33 cellular contexts compared by ENCODE assay signal in the genomic region with DNA sequence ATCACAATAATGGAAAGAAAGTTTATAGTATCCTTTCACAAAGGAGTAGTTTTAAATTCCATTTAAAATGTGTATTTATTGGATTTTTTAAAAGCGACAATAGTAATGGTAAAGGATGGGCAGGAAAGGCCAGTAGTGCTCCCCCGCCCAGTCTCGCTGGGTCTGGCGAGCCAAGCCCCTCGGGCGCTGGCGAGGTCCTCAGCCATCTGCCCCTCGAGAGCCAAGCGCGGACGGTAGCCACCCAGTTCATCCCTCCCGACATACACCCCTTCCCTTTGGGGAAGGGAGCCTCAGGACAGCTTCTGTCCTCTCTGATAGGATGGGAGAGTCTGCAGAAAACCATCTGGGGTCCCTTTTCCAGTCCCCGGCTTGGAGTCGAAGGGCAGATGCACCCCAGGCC.
"Had no signal": no experiment of that assay in that cellular context is flagged by ENCODE, and none has a peak within 500 bp of the region (broad histone marks: within the 10 kb centered on the region; RNA-seq: fewer than 3 reads in every experiment).

No MANE protein-coding gene starts in this region.

- ATAC-seq: activated CD4-positive, CD25-positive, alpha-beta regulatory T cell treated with anti-CD3 and anti-CD28 coated beads, Interleukin-2, amount 50 U/mL, for 24 hours; activated CD8-positive, alpha-beta T cell treated with anti-CD3 and anti-CD28 coated beads for 36 hours; activated naive CD4-positive, alpha-beta T cell treated with anti-CD3 and anti-CD28 coated beads, Interleukin-2, amount 50 U/mL, for 72 hours; gastroesophageal sphincter; T-cell had no signal

- H3K9me3 Mint-ChIP-seq: activated B cell treated with CpG ODN at 0.5 μM for 24 hours; activated CD8-positive, alpha-beta T cell treated with anti-CD3 and anti-CD28 coated beads for 36 hours; activated naive CD4-positive, alpha-beta T cell treated with anti-CD3 and anti-CD28 coated beads, Interleukin-2, amount 10 ng/mL, durations not matched to agents 7 days and 5 days; activated naive CD4-positive, alpha-beta T cell treated with anti-CD3 and anti-CD28 coated beads, Interleukin-2, amount 50 U/mL, for 72 hours; activated naive CD8-positive, alpha-beta T cell treated with anti-CD3 and anti-CD28 coated beads, Interleukin-2, amount 10 ng/mL, durations not matched to agents 7 days and 5 days; activated T-helper 1 cell treated with anti-CD3 and anti-CD28 coated beads, Interleukin-12 subunit alpha, Interleukin-12 subunit beta, Interleukin-2, Interleukin-4 antibody, amounts not matched to agents 30 ng/mL and 10 ng/mL and 1 ng/mL, durations not matched to agents 14 hours and 24 hours and 36 hours; activated T-helper 2 cell treated with anti-CD3 and anti-CD28 coated beads, Interferon-gamma antibody, Interleukin-2, Interleukin-4, amounts not matched to agents 10 μg/mL and 5 μg/mL and 100 μg/mL, durations not matched to agents 14 hours and 24 hours and 36 hours; brain; central memory CD8-positive, alpha-beta T cell; dendritic cell treated with granulocyte-macrophage colony-stimulating factor and Interleukin-4, amounts not matched to agents 40 ng/mL and 50 ng/mL, for 4 days; T-cell; T-helper 1 cell treated with Interleukin-12 subunit alpha and Interleukin-12 subunit beta and Interleukin-4 antibody, amounts not matched to agents 30 μg/mL and 1 μg/mL, for 36 hours; T-helper 2 cell treated with Interferon-gamma antibody and Interleukin-4, amounts not matched to agents 5 μg/mL and 100 μg/mL, for 36 hours had no signal

- H3K27me3 Mint-ChIP-seq: activated B cell treated with CpG ODN at 0.5 μM for 24 hours; activated CD8-positive, alpha-beta T cell treated with anti-CD3 and anti-CD28 coated beads for 36 hours; activated naive CD4-positive, alpha-beta T cell treated with anti-CD3 and anti-CD28 coated beads, Interleukin-2, amount 10 ng/mL, durations not matched to agents 7 days and 5 days; activated naive CD8-positive, alpha-beta T cell treated with anti-CD3 and anti-CD28 coated beads, Interleukin-2, amount 10 ng/mL, durations not matched to agents 7 days and 5 days; brain; central memory CD8-positive, alpha-beta T cell; dendritic cell treated with granulocyte-macrophage colony-stimulating factor and Interleukin-4, amounts not matched to agents 40 ng/mL and 50 ng/mL, for 4 days; T-cell had no signal

- H3K4me1 Mint-ChIP-seq: activated B cell treated with CpG ODN at 0.5 μM for 24 hours; activated naive CD4-positive, alpha-beta T cell treated with anti-CD3 and anti-CD28 coated beads, Interleukin-2, amount 10 ng/mL, durations not matched to agents 7 days and 5 days; activated naive CD8-positive, alpha-beta T cell treated with anti-CD3 and anti-CD28 coated beads, Interleukin-2, amount 10 ng/mL, durations not matched to agents 7 days and 5 days; central memory CD8-positive, alpha-beta T cell had no signal

- H3K36me3 Mint-ChIP-seq: activated naive CD4-positive, alpha-beta T cell treated with anti-CD3 and anti-CD28 coated beads, Interleukin-2, amount 50 U/mL, for 72 hours had no signal

- H3K4me3 ChIP-seq: ascending aorta, breast epithelium, cardiac muscle cell, coronary artery, dorsolateral prefrontal cortex, esophagus squamous epithelium, gastroesophageal sphincter had no signal

- DNase-seq: activated B cell treated with CpG ODN at 0.5 μM for 24 hours; activated CD4-positive, alpha-beta T cell treated with anti-CD3 and anti-CD28 coated beads for 48 hours; activated CD4-positive, alpha-beta T cell treated with anti-CD3 and anti-CD28 coated beads, Interleukin-2, amount 50 U/mL, for 1 hour; activated CD4-positive, alpha-beta T cell treated with anti-CD3 and anti-CD28 coated beads, Interleukin-2, amount 50 U/mL, for 48 hours; activated CD8-positive, alpha-beta T cell treated with anti-CD3 and anti-CD28 coated beads for 36 hours; activated effector memory CD4-positive, alpha-beta T cell treated with anti-CD3 and anti-CD28 coated beads, Interleukin-2, amount 50 U/mL, for 16 hours; activated naive CD4-positive, alpha-beta T cell; activated naive CD4-positive, alpha-beta T cell treated with anti-CD3 and anti-CD28 coated beads, Interleukin-2, amount 10 ng/mL, durations not matched to agents 7 days and 5 days; activated naive CD8-positive, alpha-beta T cell treated with anti-CD3 and anti-CD28 coated beads, Interleukin-2, amount 10 ng/mL, durations not matched to agents 7 days and 5 days; activated T-cell treated with anti-CD3 and anti-CD28 coated beads, Interleukin-2, amount 50 U/mL, for 1 hour; dorsolateral prefrontal cortex; effector memory CD4-positive, alpha-beta T cell; esophagus squamous epithelium; foreskin melanocyte; SW 1271; T-cell; T1000; WERI-Rb-1 had no signal

- H3K27ac Mint-ChIP-seq: activated CD8-positive, alpha-beta T cell treated with anti-CD3 and anti-CD28 coated beads for 36 hours; activated naive CD4-positive, alpha-beta T cell treated with anti-CD3 and anti-CD28 coated beads, Interleukin-2, amount 10 ng/mL, durations not matched to agents 7 days and 5 days; activated naive CD8-positive, alpha-beta T cell treated with anti-CD3 and anti-CD28 coated beads, Interleukin-2, amount 10 ng/mL, durations not matched to agents 7 days and 5 days; activated T-helper 1 cell treated with anti-CD3 and anti-CD28 coated beads, Interleukin-12 subunit alpha, Interleukin-12 subunit beta, Interleukin-2, Interleukin-4 antibody, amounts not matched to agents 30 ng/mL and 10 ng/mL and 1 ng/mL, durations not matched to agents 14 hours and 24 hours and 36 hours; activated T-helper 2 cell treated with anti-CD3 and anti-CD28 coated beads, Interferon-gamma antibody, Interleukin-2, Interleukin-4, amounts not matched to agents 10 μg/mL and 5 μg/mL and 100 μg/mL, durations not matched to agents 14 hours and 24 hours and 36 hours; dendritic cell treated with granulocyte-macrophage colony-stimulating factor and Interleukin-4, amounts not matched to agents 40 ng/mL and 50 ng/mL, for 4 days; T-helper 1 cell treated with Interleukin-12 subunit alpha and Interleukin-12 subunit beta and Interleukin-4 antibody, amounts not matched to agents 30 μg/mL and 1 μg/mL, for 36 hours; T-helper 2 cell treated with Interferon-gamma antibody and Interleukin-4, amounts not matched to agents 5 μg/mL and 100 μg/mL, for 36 hours had no signal

- H3K4me1 ChIP-seq: ascending aorta, breast epithelium, gastroesophageal sphincter had no signal

- H3K9me3 ChIP-seq: ascending aorta, breast epithelium, esophagus squamous epithelium, gastroesophageal sphincter had no signal

- H3K27me3 ChIP-seq: ascending aorta, breast epithelium, cardiac muscle cell, dorsolateral prefrontal cortex, esophagus squamous epithelium, gastroesophageal sphincter had no signal

- H3K27ac ChIP-seq: ascending aorta, breast epithelium, cardiac muscle cell, coronary artery, epithelial cell of prostate, esophagus squamous epithelium, gastroesophageal sphincter, WERI-Rb-1 had no signal

- H3K4me3 Mint-ChIP-seq: activated B cell treated with CpG ODN at 0.5 μM for 24 hours; activated CD8-positive, alpha-beta T cell treated with anti-CD3 and anti-CD28 coated beads for 36 hours; activated naive CD4-positive, alpha-beta T cell treated with anti-CD3 and anti-CD28 coated beads, Interleukin-2, amount 10 ng/mL, durations not matched to agents 7 days and 5 days; activated naive CD8-positive, alpha-beta T cell treated with anti-CD3 and anti-CD28 coated beads, Interleukin-2, amount 10 ng/mL, durations not matched to agents 7 days and 5 days; activated T-helper 1 cell treated with anti-CD3 and anti-CD28 coated beads, Interleukin-12 subunit alpha, Interleukin-12 subunit beta, Interleukin-2, Interleukin-4 antibody, amounts not matched to agents 30 ng/mL and 10 ng/mL and 1 ng/mL, durations not matched to agents 14 hours and 24 hours and 36 hours; brain; central memory CD8-positive, alpha-beta T cell; dendritic cell treated with granulocyte-macrophage colony-stimulating factor and Interleukin-4, amounts not matched to agents 40 ng/mL and 50 ng/mL, for 4 days; T-cell; T-helper 1 cell treated with Interleukin-12 subunit alpha and Interleukin-12 subunit beta and Interleukin-4 antibody, amounts not matched to agents 30 μg/mL and 1 μg/mL, for 36 hours; T-helper 2 cell treated with Interferon-gamma antibody and Interleukin-4, amounts not matched to agents 5 μg/mL and 100 μg/mL, for 36 hours had no signal
